1 cellular context compared by ENCODE assay signal in genomic region chr1:197771904-197772561, GRCh38.
TF ChIP-seq lines count a peak whose summit lies in the region.

No MANE protein-coding gene starts in this region.

TF ChIP-seq in SK-N-SH treated with all-trans-retinoic acid at 6 μM for 48 hours, 23 proteins besides CTCF, POLR2A, EP300 and RAD21 (continued from another document):
- no peak for TF ChIP-seq PATZ1 (CRISPR knock-in tag; IDR thresholded peaks at IDR 0.05; ENCODE audit: borderline replicate concordance)
- no peak for TF ChIP-seq OSR1 (CRISPR knock-in tag; IDR thresholded peaks at IDR 0.05)
- TF ChIP-seq POU6F1 (CRISPR knock-in tag; IDR thresholded peaks at IDR 0.05; ENCODE audit: borderline replicate concordance, low read depth), result no peak
- TF ChIP-seq ARNTL (CRISPR knock-in tag; IDR thresholded peaks at IDR 0.05; ENCODE audit: borderline replicate concordance, low read depth), result no peak
- no peak for TF ChIP-seq BACH2 (CRISPR knock-in tag; IDR thresholded peaks at IDR 0.05; ENCODE audit: borderline replicate concordance)
- no peak for TF ChIP-seq CSDC2 (CRISPR knock-in tag; IDR thresholded peaks at IDR 0.05)
